ENCODE assay signal across 21 cellular contexts in genomic region chr3:109825971-109826810, GRCh38.
"Had no signal": no experiment of that assay in that cellular context is flagged by ENCODE, and none has a peak within 500 bp of the region (broad histone marks: within the 10 kb centered on the region; RNA-seq: fewer than 3 reads in every experiment).

No MANE protein-coding gene starts in this region.

- H3K27me3 ChIP-seq: cardiac muscle cell, esophagus muscularis mucosa, hepatocyte had no signal

- H3K27ac ChIP-seq: cardiac muscle cell, esophagus muscularis mucosa, hepatocyte had no signal

- H3K4me3 ChIP-seq: cardiac muscle cell, esophagus muscularis mucosa, hepatocyte, lung had no signal

- H3K4me2 ChIP-seq: hepatocyte had no signal

- H2AFZ ChIP-seq: hepatocyte had no signal

- DNase-seq: activated CD4-positive, alpha-beta memory T cell treated with anti-CD3 and anti-CD28 coated beads, Interleukin-2, amount 10 ng/mL, durations not matched to agents 7 days and 5 days; activated CD4-positive, alpha-beta T cell treated with anti-CD3 and anti-CD28 coated beads for 4 hours; activated CD8-positive, alpha-beta memory T cell treated with anti-CD3 and anti-CD28 coated beads, Interleukin-2, amount 10 ng/mL, durations not matched to agents 7 days and 5 days; activated naive CD4-positive, alpha-beta T cell treated with Interleukin-2 at 50 U/mL for 16 hours; activated naive CD8-positive, alpha-beta T cell treated with anti-CD3 and anti-CD28 coated beads, Interleukin-2, amount 10 ng/mL, durations not matched to agents 7 days and 5 days; effector CD8-positive, alpha-beta T cell; islet precursor cell; nephron progenitor cell; posterior cingulate gyrus; retina; stimulated activated CD4-positive, alpha-beta T cell treated with anti-CD3 and anti-CD28 coated beads, Interleukin-12 subunit alpha, Interleukin-12 subunit beta, amount 100 ng/mL, for 4 hours; stimulated activated CD4-positive, alpha-beta T cell treated with anti-CD3 and anti-CD28 coated beads, Interleukin-1b, Interleukin-23, amount 100 ng/mL, for 48 hours; stimulated activated naive CD8-positive, alpha-beta T cell treated with anti-CD3 and anti-CD28 coated beads, Interleukin-15, Interleukin-2, amounts not matched to agents 100 U/mL and 50 U/mL, for 24 hours; trophoblast cell had no signal

- H3K79me2 ChIP-seq: hepatocyte had no signal

- H3K9me3 ChIP-seq: esophagus muscularis mucosa had no signal

- H3K4me1 ChIP-seq: esophagus muscularis mucosa had no signal

- ATAC-seq: activated CD8-positive, alpha-beta memory T cell treated with anti-CD3 and anti-CD28 coated beads, Interleukin-2, amount 10 ng/mL, durations not matched to agents 7 days and 5 days; activated T-helper 17 cell treated with anti-CD3 and anti-CD28 coated beads, Interleukin-2, amount 50 U/mL, for 72 hours; stimulated activated naive CD8-positive, alpha-beta T cell treated with anti-CD3 and anti-CD28 coated beads, Interleukin-15, Interleukin-2, amounts not matched to agents 100 U/mL and 50 U/mL, for 24 hours; WTC11 had no signal

- FAIRE-seq: endothelial cell of umbilical vein had no signal

- H3K36me3 ChIP-seq: cardiac muscle cell, esophagus muscularis mucosa had no signal
